In the genomic region with DNA sequence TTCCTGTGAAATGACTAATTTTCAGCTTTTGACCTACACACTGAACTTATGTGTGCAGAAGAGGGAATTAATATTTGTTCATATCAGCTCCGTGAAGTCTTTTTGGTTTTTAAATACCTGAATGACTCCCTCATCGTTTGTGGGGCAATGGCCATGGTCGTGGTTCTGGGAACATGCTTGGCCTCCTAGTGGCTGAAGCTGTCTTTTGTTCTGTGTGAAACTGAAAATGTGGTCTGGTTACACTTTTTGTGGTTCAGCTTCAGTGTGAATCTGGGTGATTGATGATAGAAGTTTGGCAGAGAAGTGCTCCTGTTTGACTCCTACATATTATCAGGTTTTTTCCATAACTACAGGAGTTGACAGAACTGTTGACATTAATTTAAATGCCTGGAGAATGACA, we compare ENCODE assay signal across 9 cellular contexts.
DNase-seq lines count a peak whose midpoint lies in the region; ATAC-seq, FAIRE-seq and TF ChIP-seq lines count a peak whose summit lies in the region.
"Had no signal": no experiment of that assay in that cellular context is flagged by ENCODE, and none has a peak within 500 bp of the region (broad histone marks: within the 10 kb centered on the region; RNA-seq: fewer than 3 reads in every experiment).

No MANE protein-coding gene starts in this region.

- H3K4me3 ChIP-seq in HepG2 (replicated peaks in 1 of 3; ENCODE audit: insufficient read depth in 1 of 3, low read depth in 2 of 3, low read length in 3 of 3) (no peak overlapping the region), right lobe of liver (no peak overlapping the region), adrenal gland (no peak overlapping the region), upper lobe of right lung (no peak overlapping the region)

- H3K9me3 ChIP-seq in HepG2 (ENCODE audit: low read length) (no peaks in the 10 kb centered on the region), right lobe of liver (no peaks in the 10 kb centered on the region), adrenal gland (replicated peaks in 1 of 3) (no peaks in the 10 kb centered on the region), upper lobe of right lung (no peaks in the 10 kb centered on the region)
- H3K9me3 ChIP-seq: neutrophil had no signal

- peak; percentile 86 for ATAC-seq in HepG2
- no peak for ATAC-seq in right lobe of liver
- peak; percentile 79 for ATAC-seq in HG03103 (IDR thresholded peaks at IDR 0.05; ENCODE audit: low read depth, unreplicated experiment)
- peak; percentile 36 for ATAC-seq in upper lobe of right lung

- H3K4me2 ChIP-seq in HepG2 (ENCODE audit: low read depth, low read length): no peak overlapping the region

- no peak for TF ChIP-seq RAD21 in HepG2 (CRISPR knock-in tag; IDR thresholded peaks at IDR 0.05)

- DNase-seq in HepG2 (ENCODE audit: low spot score) (peak; percentile 14), right lobe of liver (no peak), adrenal gland (peak in 2 of 7 donors; percentile 12 to 18), upper lobe of right lung (no peak), anterior cingulate cortex (lab: John Stamatoyannopoulos, UW) (no peak)
- no peak for DNase-seq in activated CD8-positive, alpha-beta memory T cell treated with anti-CD3 and anti-CD28 coated beads for 24 hours
- no peak for DNase-seq in activated naive CD4-positive, alpha-beta T cell treated with Interleukin-2 at 50 U/mL for 16 hours

- no peak overlapping the region for H3K9ac ChIP-seq in HepG2 (ENCODE audit: insufficient read depth, low read depth, low read length)

- intact Hi-C loops in HepG2 (cut with micrococcal nuclease; ENCODE audit: unreplicated experiment) (loop anchor here (1.0 to 5.0 kb wide), 2 partner anchors 241 to 664 kb away; no protein-coding TSS in a partner anchor), right lobe of liver (cut with DNase I) (no loop called here), adrenal gland (cut with DNase I) (no loop called here), upper lobe of right lung (cut with DNase I) (no loop called here)

- no TSS peak for BruUV-seq in HepG2 (replicated peaks; lab: Mats Ljungman, UMichigan)

- 1% methylated on average over 3 of the region's 3 CpGs for WGBS in HepG2 (ENCODE audit: low lambda C conversion rate)
- 26% methylated on average over 3 of the region's 3 CpGs for WGBS in right lobe of liver (ENCODE audit: insufficient coverage, low coverage, low lambda C conversion rate, missing lambda C conversion rate)
- 35 to 53% (median 41%) methylated on average over 3 of the region's 3 CpGs for WGBS in adrenal gland, 4 donors

- H3K36me3 ChIP-seq in HepG2 (replicated peaks in 1 of 2; ENCODE audit: control insufficient read depth in 1 of 2, insufficient read depth in 2 of 2, low read length in 2 of 2): no peaks in the 10 kb centered on the region
- no peaks in the 10 kb centered on the region for H3K36me3 ChIP-seq in right lobe of liver
- H3K36me3 ChIP-seq in adrenal gland (replicated peaks in 1 of 2): no peaks in the 10 kb centered on the region
- no peaks in the 10 kb centered on the region for H3K36me3 ChIP-seq in upper lobe of right lung
- H3K36me3 ChIP-seq: neutrophil had no signal

- TF ChIP-seq EP300 in HepG2 (IDR thresholded peaks at IDR 0.05; ENCODE audit: low read depth in 2 of 2, low read length in 2 of 2) (no peak), HepG2 (CRISPR knock-in tag; IDR thresholded peaks at IDR 0.05; ENCODE audit: borderline replicate concordance) (no peak)

- H4K20me1 ChIP-seq in HepG2 (ENCODE audit: insufficient read depth, low read length): no peaks in the 10 kb centered on the region

- H3K27me3 ChIP-seq in HepG2 (ENCODE audit: control insufficient read depth in 1 of 2, insufficient read depth in 2 of 2, low read length in 2 of 2) (no peaks in the 10 kb centered on the region), right lobe of liver (no peaks in the 10 kb centered on the region), adrenal gland (no peaks in the 10 kb centered on the region), upper lobe of right lung (no peaks in the 10 kb centered on the region)
- H3K27me3 ChIP-seq: neutrophil had no signal

- CTCF ChIA-PET in HepG2 (lab: Yijun Ruan, JAX; ENCODE audit: low intra/inter-chr PET ratio, low total read pairs): no interaction called here

- no peak for FAIRE-seq in HepG2 (lab: Jason Lieb, UNC)

- no peak overlapping the region for H2AFZ ChIP-seq in HepG2 (ENCODE audit: low read length)

- TF ChIP-seq CTCF in HepG2 (CRISPR knock-in tag; IDR thresholded peaks at IDR 0.05): peak; percentile 46
- TF ChIP-seq CTCF in right lobe of liver (IDR thresholded peaks at IDR 0.05): no peak
- peak in 4 of 6 experiments; percentile 5 to 28 (median 18) for TF ChIP-seq CTCF in adrenal gland (IDR thresholded peaks at IDR 0.05)
- TF ChIP-seq CTCF in upper lobe of right lung (IDR thresholded peaks at IDR 0.05): peak; percentile 13

- H3K4me1 ChIP-seq in HepG2 (ENCODE audit: insufficient read depth, low read length): 0 out of 2 replicates have a peak, but pooled peaks cover 8% of the 10 kb centered on the region
- H3K4me1 ChIP-seq in right lobe of liver: no peaks in the 10 kb centered on the region
- H3K4me1 ChIP-seq in adrenal gland (replicated peaks in 1 of 2): no peaks in the 10 kb centered on the region
- H3K4me1 ChIP-seq in upper lobe of right lung: no peaks in the 10 kb centered on the region

- no peaks in the 10 kb centered on the region for H3K79me2 ChIP-seq in HepG2 (ENCODE audit: insufficient read depth, low read length)

- POLR2A ChIA-PET in HepG2 (lab: Yijun Ruan, JAX): no interaction called here

- in situ Hi-C loops in HepG2 (cut with HindIII; ENCODE audit: extremely low pct_ligation_motif_present, low pct_unique_long_range_greater_than_20kb): no loop called here

- no peak overlapping the region for H3K27ac ChIP-seq in HepG2 (ENCODE audit: extremely low read length, insufficient read depth, low read length)
- no peak overlapping the region for H3K27ac ChIP-seq in right lobe of liver
- no peak overlapping the region for H3K27ac ChIP-seq in adrenal gland
- H3K27ac ChIP-seq in upper lobe of right lung: no peak overlapping the region
- H3K27ac ChIP-seq: neutrophil had no signal

- TF ChIP-seq POLR2A in HepG2 (IDR thresholded peaks at IDR 0.05; ENCODE audit: insufficient read depth in 1 of 2, low read depth in 2 of 2, low read length in 2 of 2): no peak
- no peak for TF ChIP-seq POLR2A in right lobe of liver (IDR thresholded peaks at IDR 0.05)
- no peak for TF ChIP-seq POLR2A in adrenal gland (IDR thresholded peaks at IDR 0.05)

TF ChIP-seq in HepG2, 621 proteins besides CTCF, POLR2A, EP300 and RAD21 (continues in another document):
- TF ChIP-seq KLF11 (CRISPR knock-in tag; IDR thresholded peaks at IDR 0.05): no peak
- no peak for TF ChIP-seq PRPF4 (IDR thresholded peaks at IDR 0.05; ENCODE audit: low read depth, low read length, poor library complexity, severe bottlenecking)
- no peak for TF ChIP-seq ZNF775 (CRISPR knock-in tag; IDR thresholded peaks at IDR 0.05; ENCODE audit: borderline replicate concordance)
- TF ChIP-seq SMYD3 (CRISPR knock-in tag; IDR thresholded peaks at IDR 0.05): no peak
- TF ChIP-seq PRDM4 (CRISPR knock-in tag; IDR thresholded peaks at IDR 0.05; ENCODE audit: borderline replicate concordance): no peak
- peak; percentile 49 for TF ChIP-seq STAG1 (CRISPR knock-in tag; IDR thresholded peaks at IDR 0.05)

Comparison
In these comparisons a context has a peak if more than half of its experiments do, and no peak if none do; other contexts are left out.
1. ATAC-seq: peak in HepG2 (single experiment), HG03103 (single experiment) and upper lobe of right lung (single experiment); none in right lobe of liver (0 of 4).
2. CTCF ChIP-seq: peak in HepG2 (single experiment), adrenal gland (4 of 6) and upper lobe of right lung (single experiment); none in right lobe of liver (0 of 4).